ENCODE assay signal across 11 cellular contexts in the genomic region with DNA sequence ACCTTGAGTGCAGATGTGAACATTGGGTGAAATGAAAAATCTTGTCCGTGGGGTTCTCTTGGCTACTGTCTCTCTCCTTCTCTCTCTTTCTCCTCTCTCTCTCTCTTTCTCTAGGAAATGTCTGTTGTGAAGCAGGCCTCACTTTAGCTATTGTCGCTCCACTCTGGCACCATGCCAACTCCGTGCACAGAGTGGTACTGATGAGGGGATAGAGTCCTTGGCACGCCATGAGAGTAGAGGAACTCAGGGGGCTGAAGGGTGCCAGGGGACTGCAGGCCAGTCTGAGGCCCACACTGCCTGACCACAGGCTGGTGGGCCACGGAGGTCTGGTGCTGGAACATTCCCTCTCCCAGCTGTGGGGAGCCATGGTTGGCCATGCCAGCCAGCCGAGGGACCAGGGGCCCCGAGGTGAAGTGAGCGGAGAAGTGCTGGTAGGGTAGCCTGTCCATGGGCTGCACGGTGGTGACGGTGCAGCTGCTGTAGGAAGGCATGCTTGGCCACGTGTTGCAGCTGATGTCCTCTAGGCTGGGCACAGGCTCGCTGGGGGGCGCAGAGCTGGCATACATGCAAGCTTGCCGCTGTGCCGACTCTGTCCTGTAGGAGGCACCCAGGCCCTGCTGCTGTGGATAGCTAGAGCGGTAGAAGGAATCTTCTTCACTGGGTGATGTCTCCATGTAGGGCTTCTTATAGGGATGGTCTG. TPM values are rescaled to one million over a fixed set of nuclear protein-coding genes. Genes with fewer than 3 reads are reported as not detected.
DNase-seq lines count a peak whose midpoint lies in the region; ATAC-seq, FAIRE-seq and TF ChIP-seq lines count a peak whose summit lies in the region.
"Had no signal": no experiment of that assay in that cellular context is flagged by ENCODE, and none has a peak within 500 bp of the region (broad histone marks: within the 10 kb centered on the region; RNA-seq: fewer than 3 reads in every experiment).

No MANE protein-coding gene starts in this region.

- TF ChIP-seq RAD21 in HepG2 (CRISPR knock-in tag; IDR thresholded peaks at IDR 0.05): no peak

- H3K4me1 ChIP-seq in DOHH2 (ENCODE audit: control insufficient read depth, low read length) (no peaks in the 10 kb centered on the region), HEK293 (ENCODE audit: control insufficient read depth, insufficient read depth, low read length) (no peaks in the 10 kb centered on the region), HepG2 (ENCODE audit: insufficient read depth, low read length) (no peaks in the 10 kb centered on the region)
- H3K4me1 ChIP-seq: esophagus squamous epithelium, pancreas had no signal

- H3K9ac ChIP-seq in HepG2 (ENCODE audit: insufficient read depth, low read depth, low read length): no peak overlapping the region

- POLR2A ChIA-PET in HEK293 (lab: Yijun Ruan, JAX) (no interaction called here), WTC11 (lab: Charles Lee) (interaction anchor here (0.5 kb wide), 1 partner anchor 37 kb away, joined by 3 read pairs; no protein-coding TSS in a partner anchor), HepG2 (lab: Yijun Ruan, JAX) (no interaction called here)

- H3K27me3 Mint-ChIP-seq in WTC11 (ENCODE audit: low read depth): no peaks in the 10 kb centered on the region

- no TSS peak for BruUV-seq in HepG2 (replicated peaks; lab: Mats Ljungman, UMichigan)

- FAIRE-seq in HepG2 (lab: Jason Lieb, UNC): no peak
- FAIRE-seq: pancreas had no signal

- H4K20me1 ChIP-seq in DOHH2 (ENCODE audit: control insufficient read depth, insufficient read depth, low read depth, low read length) (no peaks in the 10 kb centered on the region), HepG2 (ENCODE audit: insufficient read depth, low read length) (no peaks in the 10 kb centered on the region)

- no peak overlapping the region for H3K4me3 Mint-ChIP-seq in WTC11

- ATAC-seq in WTC11 (peak; percentile 98), HepG2 (peak; percentile 92), HG02970 (IDR thresholded peaks at IDR 0.05; ENCODE audit: low FRiP score, unreplicated experiment) (no peak), HG02981 (IDR thresholded peaks at IDR 0.05; ENCODE audit: unreplicated experiment) (no peak)
- ATAC-seq: pancreas had no signal

- H3K4me3 ChIP-seq in DOHH2 (ENCODE audit: low read length) (no peak overlapping the region), HEK293 (ENCODE audit: low read depth, low read length) (no peak overlapping the region), HepG2 (replicated peaks in 1 of 3; ENCODE audit: insufficient read depth in 1 of 3, low read depth in 2 of 3, low read length in 3 of 3) (no peak overlapping the region)
- H3K4me3 ChIP-seq: esophagus squamous epithelium, pancreas had no signal

- H3K9me3 Mint-ChIP-seq in WTC11: no peaks in the 10 kb centered on the region

- peaks cover 14% of the 10 kb centered on the region for H3K4me1 Mint-ChIP-seq in WTC11

- DNase-seq in WTC11 (ENCODE audit: low spot score) (peak; percentile 80), HepG2 (ENCODE audit: low spot score) (peak; percentile 23), T-helper 1 cell (no peak), OCI-M2 (lab: John Stamatoyannopoulos, UW; ENCODE audit: unreplicated experiment) (no peak)
- DNase-seq: esophagus squamous epithelium had no signal

- TF ChIP-seq CTCF in DOHH2 (IDR thresholded peaks at IDR 0.05; ENCODE audit: low read depth, low read length, poor library complexity, severe bottlenecking) (peak; percentile 30), HEK293 (tag by site-specific recombination; IDR thresholded peaks at IDR 0.05) (no peak), WTC11 (IDR thresholded peaks at IDR 0.05) (peak; percentile 42; the same call in 1 of the 2 replicates), HepG2 (CRISPR knock-in tag; IDR thresholded peaks at IDR 0.05) (peak; percentile 52)

- H3K9me3 ChIP-seq in DOHH2 (ENCODE audit: control insufficient read depth, insufficient read depth, low read length) (no peaks in the 10 kb centered on the region), HEK293 (ENCODE audit: control insufficient read depth, insufficient read depth, low read depth, low read length) (no peaks in the 10 kb centered on the region), HepG2 (ENCODE audit: low read length) (no peaks in the 10 kb centered on the region)
- H3K9me3 ChIP-seq: esophagus squamous epithelium, pancreas had no signal

- intact Hi-C loops in HepG2 (cut with micrococcal nuclease; ENCODE audit: unreplicated experiment): loop anchor here (5.0 kb wide), 1 partner anchor 152 kb away; no protein-coding TSS in a partner anchor

- TF ChIP-seq EP300 in HepG2 (IDR thresholded peaks at IDR 0.05; ENCODE audit: low read depth in 2 of 2, low read length in 2 of 2) (no peak), HepG2 (CRISPR knock-in tag; IDR thresholded peaks at IDR 0.05; ENCODE audit: borderline replicate concordance) (no peak)

- H2AFZ ChIP-seq in HepG2 (ENCODE audit: low read length): no peak overlapping the region

- no peaks in the 10 kb centered on the region for H3K9me2 ChIP-seq in DOHH2 (replicated peaks; ENCODE audit: control insufficient read depth, low read length)

- no peak overlapping the region for H3K27ac ChIP-seq in DOHH2 (ENCODE audit: low read depth, low read length)
- H3K27ac ChIP-seq in HEK293 (ENCODE audit: extremely low read depth, low read depth, low read length): no peak overlapping the region
- no peak overlapping the region for H3K27ac ChIP-seq in HepG2 (ENCODE audit: extremely low read length, insufficient read depth, low read length)
- H3K27ac ChIP-seq: esophagus squamous epithelium, pancreas had no signal

- H3F3A ChIP-seq in DOHH2 (ENCODE audit: control insufficient read depth, insufficient read depth): no peaks in the 10 kb centered on the region

- H3K4me2 ChIP-seq in DOHH2 (ENCODE audit: low read length) (no peak overlapping the region), HepG2 (ENCODE audit: low read depth, low read length) (no peak overlapping the region)

- no peak overlapping the region for H3K27ac Mint-ChIP-seq in WTC11

- in situ Hi-C loops in HepG2 (cut with HindIII; ENCODE audit: extremely low pct_ligation_motif_present, low pct_unique_long_range_greater_than_20kb): no loop called here

- H3K79me2 ChIP-seq in DOHH2 (ENCODE audit: control insufficient read depth, low read length) (no peaks in the 10 kb centered on the region), HepG2 (ENCODE audit: insufficient read depth, low read length) (no peaks in the 10 kb centered on the region)

- H3K36me3 Mint-ChIP-seq in WTC11: no peaks in the 10 kb centered on the region

- H3K27me3 ChIP-seq in DOHH2 (ENCODE audit: control insufficient read depth, low read length) (no peaks in the 10 kb centered on the region), HepG2 (ENCODE audit: control insufficient read depth in 1 of 2, insufficient read depth in 2 of 2, low read length in 2 of 2) (no peaks in the 10 kb centered on the region)
- H3K27me3 ChIP-seq: esophagus squamous epithelium had no signal

- 57% methylated on average over 4 of the region's 16 CpGs for WGBS in HepG2 (ENCODE audit: low lambda C conversion rate)

- CTCF ChIA-PET in HEK293 (lab: Yijun Ruan, JAX): interaction anchor here (0.5 to 1.2 kb wide), 5 partner anchors 97 to 222 kb away, joined by 3 to 5 read pairs (median 3); no protein-coding TSS in a partner anchor
- CTCF ChIA-PET in WTC11 (lab: Charles Lee): interaction anchor here (0.5 to 1.9 kb wide), 39 partner anchors 8 to 1270 kb away, joined by 3 to 14 read pairs (median 4); no protein-coding TSS in a partner anchor
- CTCF ChIA-PET in HepG2 (lab: Yijun Ruan, JAX; ENCODE audit: low intra/inter-chr PET ratio, low total read pairs): no interaction called here

- no peak for TF ChIP-seq POLR2A in HepG2 (IDR thresholded peaks at IDR 0.05; ENCODE audit: insufficient read depth in 1 of 2, low read depth in 2 of 2, low read length in 2 of 2)

- H3K36me3 ChIP-seq in DOHH2 (ENCODE audit: control insufficient read depth, low read length): no peaks in the 10 kb centered on the region
- H3K36me3 ChIP-seq in HEK293 (ENCODE audit: control insufficient read depth in 2 of 2, insufficient read depth in 1 of 2, low read length in 2 of 2): no peaks in the 10 kb centered on the region
- H3K36me3 ChIP-seq in HepG2 (replicated peaks in 1 of 2; ENCODE audit: control insufficient read depth in 1 of 2, insufficient read depth in 2 of 2, low read length in 2 of 2): no peaks in the 10 kb centered on the region
- H3K36me3 ChIP-seq: pancreas had no signal

TF ChIP-seq in HEK293, 187 proteins besides CTCF, POLR2A, EP300 and RAD21:
- TF ChIP-seq ZIC2 (tag by site-specific recombination; IDR thresholded peaks at IDR 0.05): no peak
- peak; percentile 57; the same call in 1 of the 2 replicates for TF ChIP-seq ZNF544 (tag by site-specific recombination; IDR thresholded peaks at IDR 0.05)

TF ChIP-seq in WTC11, 78 proteins besides CTCF, POLR2A, EP300 and RAD21 (continues in another document):
- TF ChIP-seq ZNF317 (CRISPR knock-in tag; IDR thresholded peaks at IDR 0.05; ENCODE audit: borderline replicate concordance, low read depth) (no peak), JAZF1 (CRISPR knock-in tag; IDR thresholded peaks at IDR 0.05) (no peak)

RNA-seq across cellular contexts. Expression of a gene that starts 50.4 kb away (rescaled TPM):
- total RNA-seq in WTC11 (2021) (0.21 to 0.33 TPM (median 0.21 TPM) in 3 replicates), HepG2 (2016; rRNA removed; fragmentation: Illumina TruSeq; extraction: Trizol) (not detected in 2 replicates)
- not detected in 2 replicates for total RNA-seq in HepG2 (2016; cell fraction: cytosol; rRNA removed; fragmentation: Illumina TruSeq; extraction: Trizol; ENCODE audit: low read depth)
- not detected in 2 replicates for total RNA-seq in HepG2 (2016; cell fraction: insoluble cytoplasmic fraction; rRNA removed; fragmentation: Illumina TruSeq; extraction: Trizol)
- not detected in 2 replicates for total RNA-seq in HepG2 (2016; cell fraction: membrane; rRNA removed; fragmentation: Illumina TruSeq; extraction: Trizol)
- total RNA-seq in HepG2 (2016; cell fraction: nucleus; rRNA removed; fragmentation: Illumina TruSeq; extraction: Trizol): not detected in 2 replicates
- polyA plus RNA-seq in HepG2 (2011; rRNA removed): not detected in 2 replicates
- not detected in 2 replicates for polyA plus RNA-seq in HepG2 (2011; cell fraction: cytosol; rRNA removed)
- polyA plus RNA-seq in HepG2 (2011; cell fraction: nucleus; rRNA removed): not detected in 2 replicates
- not detected in 2 replicates for polyA plus RNA-seq in HepG2 (2012)
- polyA plus RNA-seq in HepG2 (2016; cell fraction: cytosol; fragmentation: Illumina TruSeq; extraction: Trizol; ENCODE audit: low read depth): not detected in 2 replicates
- not detected in 2 replicates for polyA plus RNA-seq in HepG2 (2016; cell fraction: insoluble cytoplasmic fraction; fragmentation: Illumina TruSeq; extraction: Trizol; ENCODE audit: low read depth)
- polyA plus RNA-seq in HepG2 (2016; cell fraction: membrane; fragmentation: Illumina TruSeq; extraction: Trizol; ENCODE audit: low read depth): not detected in 2 replicates
- polyA plus RNA-seq in HepG2 (2016; cell fraction: nucleus; fragmentation: Illumina TruSeq; extraction: Trizol; ENCODE audit: insufficient read depth, low read depth): not detected in 2 replicates
- not detected in 2 replicates for polyA minus RNA-seq in HepG2 (2011; rRNA and poly(A)+ RNA removed; ENCODE audit: low replicate concordance)
- polyA minus RNA-seq in HepG2 (2011; cell fraction: cytosol; rRNA and poly(A)+ RNA removed): not detected in 2 replicates
- polyA minus RNA-seq in HepG2 (2011; cell fraction: nucleus; rRNA and poly(A)+ RNA removed): not detected in 2 replicates
- total RNA-seq: M059J, pancreas had no signal

Comparison
In these comparisons a context has a peak if more than half of its experiments do, and no peak if none do; other contexts are left out.
1. ATAC-seq: peak in WTC11 (single experiment) and HepG2 (single experiment); none in HG02970 (single experiment) and HG02981 (single experiment).
2. DNase-seq: peak in WTC11 (single experiment) and HepG2 (single experiment); none in T-helper 1 cell (0 of 5) and OCI-M2 (single experiment).